ENCODE assay signal across 8 cellular contexts in genomic region chr3:52454938-52455282, GRCh38. TPM values are rescaled to one million over a fixed set of nuclear protein-coding genes. Genes with fewer than 3 reads are reported as not detected.
DNase-seq lines count a peak whose midpoint lies in the region; ATAC-seq, FAIRE-seq and TF ChIP-seq lines count a peak whose summit lies in the region.

No MANE protein-coding gene starts in this region.

- ATAC-seq in thoracic aorta (ENCODE audit: insufficient number of reproducible peaks, low FRiP score, low read depth) (no peak), GM18498 (IDR thresholded peaks at IDR 0.05; ENCODE audit: unreplicated experiment) (no peak), HG03457 (IDR thresholded peaks at IDR 0.05; ENCODE audit: unreplicated experiment) (no peak)

- no peaks in the 10 kb centered on the region for H3K27me3 ChIP-seq in thoracic aorta (replicated peaks; ENCODE audit: insufficient read depth)

- peaks cover 24% of the 10 kb centered on the region for H3K36me3 Mint-ChIP-seq in activated CD4-positive, alpha-beta T cell treated with anti-CD3 and anti-CD28 coated beads, Interleukin-2, amount 10 ng/mL, durations not matched to agents 24 days and 14 days (ENCODE audit: low read depth)
- peaks cover 20% of the 10 kb centered on the region for H3K36me3 Mint-ChIP-seq in activated T-helper 1 cell treated with anti-CD3 and anti-CD28 coated beads, Interleukin-12 subunit alpha, Interleukin-12 subunit beta, Interleukin-2, Interleukin-4 antibody, amounts not matched to agents 30 ng/mL and 10 ng/mL and 1 ng/mL, durations not matched to agents 14 hours and 24 hours and 36 hours (ENCODE audit: low read depth)

- no peaks in the 10 kb centered on the region for H3K27me3 Mint-ChIP-seq in activated CD4-positive, alpha-beta T cell treated with anti-CD3 and anti-CD28 coated beads, Interleukin-2, amount 10 ng/mL, durations not matched to agents 24 days and 14 days
- H3K27me3 Mint-ChIP-seq in activated T-helper 1 cell treated with anti-CD3 and anti-CD28 coated beads, Interleukin-12 subunit alpha, Interleukin-12 subunit beta, Interleukin-2, Interleukin-4 antibody, amounts not matched to agents 30 ng/mL and 10 ng/mL and 1 ng/mL, durations not matched to agents 14 hours and 24 hours and 36 hours (ENCODE audit: insufficient read depth), result no peaks in the 10 kb centered on the region

- H3K27ac Mint-ChIP-seq in activated CD4-positive, alpha-beta T cell treated with anti-CD3 and anti-CD28 coated beads, Interleukin-2, amount 10 ng/mL, durations not matched to agents 24 days and 14 days, result peak overlapping the region; percentile 89
- peak overlapping the region; percentile 93 for H3K27ac Mint-ChIP-seq in activated T-helper 1 cell treated with anti-CD3 and anti-CD28 coated beads, Interleukin-12 subunit alpha, Interleukin-12 subunit beta, Interleukin-2, Interleukin-4 antibody, amounts not matched to agents 30 ng/mL and 10 ng/mL and 1 ng/mL, durations not matched to agents 14 hours and 24 hours and 36 hours

- DNase-seq in activated CD4-positive, alpha-beta T cell treated with anti-CD3 and anti-CD28 coated beads, Interleukin-2, amount 10 ng/mL, durations not matched to agents 24 days and 14 days, result no peak
- DNase-seq in activated CD4-positive, alpha-beta T cell treated with anti-CD3 and anti-CD28 coated beads for 48 hours, result no peak
- DNase-seq in activated T-helper 1 cell treated with anti-CD3 and anti-CD28 coated beads, Interleukin-12 subunit alpha, Interleukin-12 subunit beta, Interleukin-2, Interleukin-4 antibody, amounts not matched to agents 30 ng/mL and 10 ng/mL and 1 ng/mL, durations not matched to agents 14 hours and 24 hours and 36 hours (ENCODE audit: low spot score), result no peak
- DNase-seq in kidney (no peak), thoracic aorta (ENCODE audit: low spot score) (no peak), RKO (ENCODE audit: low spot score) (no peak)

- H3K27ac ChIP-seq in kidney (ENCODE audit: low read depth in 2 of 2, low read length in 2 of 2) (peak overlapping the region; percentile 90 to 94), thoracic aorta (peak overlapping the region; percentile 94 to 96)

- peak overlapping the region; percentile 75 to 88 for H3K4me3 ChIP-seq in kidney (ENCODE audit: low read length in 2 of 2)
- H3K4me3 ChIP-seq in thoracic aorta, result peak overlapping the region; percentile 97

- H3K4me3 Mint-ChIP-seq in activated CD4-positive, alpha-beta T cell treated with anti-CD3 and anti-CD28 coated beads, Interleukin-2, amount 10 ng/mL, durations not matched to agents 24 days and 14 days, result peak overlapping the region; percentile 99
- H3K4me3 Mint-ChIP-seq in activated T-helper 1 cell treated with anti-CD3 and anti-CD28 coated beads, Interleukin-12 subunit alpha, Interleukin-12 subunit beta, Interleukin-2, Interleukin-4 antibody, amounts not matched to agents 30 ng/mL and 10 ng/mL and 1 ng/mL, durations not matched to agents 14 hours and 24 hours and 36 hours, result peak overlapping the region; percentile 96

- H3K4me1 ChIP-seq in kidney (ENCODE audit: control insufficient read depth in 1 of 2, insufficient read depth in 1 of 2, low read depth in 1 of 2, low read length in 2 of 2) (peaks cover 22 to 37% of the 10 kb centered on the region in 2 donors), thoracic aorta (ENCODE audit: control insufficient read depth in 1 of 2, low read depth in 2 of 2) (peaks cover 16 to 34% of the 10 kb centered on the region in 2 donors)

- H3K9me3 Mint-ChIP-seq in activated CD4-positive, alpha-beta T cell treated with anti-CD3 and anti-CD28 coated beads, Interleukin-2, amount 10 ng/mL, durations not matched to agents 24 days and 14 days, result no peaks in the 10 kb centered on the region
- no peaks in the 10 kb centered on the region for H3K9me3 Mint-ChIP-seq in activated T-helper 1 cell treated with anti-CD3 and anti-CD28 coated beads, Interleukin-12 subunit alpha, Interleukin-12 subunit beta, Interleukin-2, Interleukin-4 antibody, amounts not matched to agents 30 ng/mL and 10 ng/mL and 1 ng/mL, durations not matched to agents 14 hours and 24 hours and 36 hours

- H3K36me3 ChIP-seq in kidney (ENCODE audit: control insufficient read depth in 1 of 2, insufficient read depth in 2 of 2, low read length in 2 of 2), result peaks cover 14 to 19% of the 10 kb centered on the region in 2 donors
- H3K36me3 ChIP-seq in thoracic aorta, result peaks cover 14% of the 10 kb centered on the region

- H3K9me3 ChIP-seq in kidney (ENCODE audit: control insufficient read depth in 1 of 2, low read length in 2 of 2) (no peaks in the 10 kb centered on the region), thoracic aorta (no peaks in the 10 kb centered on the region)

- H3K4me1 Mint-ChIP-seq in activated CD4-positive, alpha-beta T cell treated with anti-CD3 and anti-CD28 coated beads, Interleukin-2, amount 10 ng/mL, durations not matched to agents 24 days and 14 days, result peaks cover 28% of the 10 kb centered on the region
- H3K4me1 Mint-ChIP-seq in activated T-helper 1 cell treated with anti-CD3 and anti-CD28 coated beads, Interleukin-12 subunit alpha, Interleukin-12 subunit beta, Interleukin-2, Interleukin-4 antibody, amounts not matched to agents 30 ng/mL and 10 ng/mL and 1 ng/mL, durations not matched to agents 14 hours and 24 hours and 36 hours (ENCODE audit: low read depth), result peaks cover 39% of the 10 kb centered on the region

- FAIRE-seq in kidney (lab: Jason Lieb, UNC), result no peak

- intact Hi-C loops in activated CD4-positive, alpha-beta T cell treated with anti-CD3 and anti-CD28 coated beads, Interleukin-2, amount 10 ng/mL, durations not matched to agents 24 days and 14 days (cut with micrococcal nuclease), result loop anchor here (10.0 kb wide), 2 partner anchors 230 kb away; partner anchors contain the start of genes GNL3, PBRM1 and TLR9
- intact Hi-C loops in activated T-helper 1 cell treated with anti-CD3 and anti-CD28 coated beads, Interleukin-12 subunit alpha, Interleukin-12 subunit beta, Interleukin-2, Interleukin-4 antibody, amounts not matched to agents 30 ng/mL and 10 ng/mL and 1 ng/mL, durations not matched to agents 14 hours and 24 hours and 36 hours (cut with micrococcal nuclease), result loop anchor here (1.0 to 10.0 kb wide), 5 partner anchors 8 to 513 kb away; partner anchors contain the start of genes DUSP7, PARP3, POC1A and UQCC5
- intact Hi-C loops in kidney (cut with DNase I), result no loop called here

- TF ChIP-seq CTCF in kidney (IDR thresholded peaks at IDR 0.05; ENCODE audit: borderline replicate concordance, extremely low read depth, insufficient read depth), result no peak
- no peak for TF ChIP-seq CTCF in thoracic aorta (IDR thresholded peaks at IDR 0.05)

- peak overlapping the region; percentile 90 to 94 for H3K9ac ChIP-seq in kidney (ENCODE audit: low read length in 2 of 2)

RNA-seq across cellular contexts. Expression of gene NISCH, which starts 0.5 kb away (rescaled TPM):
- total RNA-seq in activated CD4-positive, alpha-beta T cell treated with anti-CD3 and anti-CD28 coated beads, Interleukin-2, amount 10 ng/mL, durations not matched to agents 24 days and 14 days, result 72.6 and 75.5 TPM in 2 replicates
- total RNA-seq in activated T-helper 1 cell treated with anti-CD3 and anti-CD28 coated beads, Interleukin-12 subunit alpha, Interleukin-12 subunit beta, Interleukin-2, Interleukin-4 antibody, amounts not matched to agents 30 ng/mL and 10 ng/mL and 1 ng/mL, durations not matched to agents 14 hours and 24 hours and 36 hours, result 72.0 and 74.2 TPM in 2 replicates
- 98.7 TPM for total RNA-seq in kidney
- polyA plus RNA-seq in kidney (ENCODE audit: insufficient read depth, low read depth, low replicate concordance), result 36.1 TPM
- total RNA-seq in thoracic aorta, result 100 to 1,000 TPM in 1 of 2 donors, 10 to 100 TPM in 1; 95.9 to 124 TPM

RNA-seq across cellular contexts. Expression of gene TNNC1, which starts 1.1 kb away (rescaled TPM):
- total RNA-seq in activated CD4-positive, alpha-beta T cell treated with anti-CD3 and anti-CD28 coated beads, Interleukin-2, amount 10 ng/mL, durations not matched to agents 24 days and 14 days, result 1.2 and 1.5 TPM in 2 replicates
- total RNA-seq in activated T-helper 1 cell treated with anti-CD3 and anti-CD28 coated beads, Interleukin-12 subunit alpha, Interleukin-12 subunit beta, Interleukin-2, Interleukin-4 antibody, amounts not matched to agents 30 ng/mL and 10 ng/mL and 1 ng/mL, durations not matched to agents 14 hours and 24 hours and 36 hours, result 0.32 and 0.67 TPM in 2 replicates
- total RNA-seq in kidney (2.2 TPM), thoracic aorta (1 to 10 TPM; 1.5 to 3.0 TPM)
- 86.6 TPM for polyA plus RNA-seq in kidney (ENCODE audit: insufficient read depth, low read depth, low replicate concordance)

RNA-seq across cellular contexts. Expression of gene SEMA3G, which starts 10.0 kb away (rescaled TPM):
- total RNA-seq in activated CD4-positive, alpha-beta T cell treated with anti-CD3 and anti-CD28 coated beads, Interleukin-2, amount 10 ng/mL, durations not matched to agents 24 days and 14 days, result 0.05 and 0.21 TPM in 2 replicates
- 0.13 TPM in 1 of 2 replicates, not detected in the other for total RNA-seq in activated T-helper 1 cell treated with anti-CD3 and anti-CD28 coated beads, Interleukin-12 subunit alpha, Interleukin-12 subunit beta, Interleukin-2, Interleukin-4 antibody, amounts not matched to agents 30 ng/mL and 10 ng/mL and 1 ng/mL, durations not matched to agents 14 hours and 24 hours and 36 hours
- total RNA-seq in kidney (25.7 TPM), thoracic aorta (10 to 100 TPM; 16.8 to 18.1 TPM)
- 28.2 TPM for polyA plus RNA-seq in kidney (ENCODE audit: insufficient read depth, low read depth, low replicate concordance)

RNA-seq across cellular contexts. Expression of gene STAB1, which starts 40.2 kb away (rescaled TPM):
- total RNA-seq in activated CD4-positive, alpha-beta T cell treated with anti-CD3 and anti-CD28 coated beads, Interleukin-2, amount 10 ng/mL, durations not matched to agents 24 days and 14 days, result 0.07 TPM in 1 of 2 replicates, not detected in the other
- total RNA-seq in activated T-helper 1 cell treated with anti-CD3 and anti-CD28 coated beads, Interleukin-12 subunit alpha, Interleukin-12 subunit beta, Interleukin-2, Interleukin-4 antibody, amounts not matched to agents 30 ng/mL and 10 ng/mL and 1 ng/mL, durations not matched to agents 14 hours and 24 hours and 36 hours, result 0.05 and 0.16 TPM in 2 replicates
- total RNA-seq in kidney (379 TPM), thoracic aorta (100 to 1,000 TPM; 249 to 837 TPM)
- 98.4 TPM for polyA plus RNA-seq in kidney (ENCODE audit: insufficient read depth, low read depth, low replicate concordance)

RNA-seq across cellular contexts. Expression of gene PHF7, which starts 44.5 kb away (rescaled TPM):
- 10.6 and 10.8 TPM in 2 replicates for total RNA-seq in activated CD4-positive, alpha-beta T cell treated with anti-CD3 and anti-CD28 coated beads, Interleukin-2, amount 10 ng/mL, durations not matched to agents 24 days and 14 days
- 11.1 and 11.4 TPM in 2 replicates for total RNA-seq in activated T-helper 1 cell treated with anti-CD3 and anti-CD28 coated beads, Interleukin-12 subunit alpha, Interleukin-12 subunit beta, Interleukin-2, Interleukin-4 antibody, amounts not matched to agents 30 ng/mL and 10 ng/mL and 1 ng/mL, durations not matched to agents 14 hours and 24 hours and 36 hours
- total RNA-seq in kidney, result 8.8 TPM
- 3.9 TPM for polyA plus RNA-seq in kidney (ENCODE audit: insufficient read depth, low read depth, low replicate concordance)
- total RNA-seq in thoracic aorta, result 1 to 10 TPM; 5.9 to 7.6 TPM

Comparison
In these comparisons a context has a peak if more than half of its experiments do, and no peak if none do; other contexts are left out.
1. RNA of gene SEMA3G, which starts 10.0 kb away (total RNA-seq): 25.7 TPM in kidney (single experiment) and 16.8 to 18.1 TPM in thoracic aorta; 0.05 to 0.21 TPM in activated CD4-positive, alpha-beta T cell treated with anti-CD3 and anti-CD28 coated beads, Interleukin-2, amount 10 ng/mL, durations not matched to agents 24 days and 14 days and 0.13 TPM in activated T-helper 1 cell treated with anti-CD3 and anti-CD28 coated beads, Interleukin-12 subunit alpha, Interleukin-12 subunit beta, Interleukin-2, Interleukin-4 antibody, amounts not matched to agents 30 ng/mL and 10 ng/mL and 1 ng/mL, durations not matched to agents 14 hours and 24 hours and 36 hours; every median in the first group is over 10 times any median in the second.